ENCODE assay signal across 8 cellular contexts in the genomic region with DNA sequence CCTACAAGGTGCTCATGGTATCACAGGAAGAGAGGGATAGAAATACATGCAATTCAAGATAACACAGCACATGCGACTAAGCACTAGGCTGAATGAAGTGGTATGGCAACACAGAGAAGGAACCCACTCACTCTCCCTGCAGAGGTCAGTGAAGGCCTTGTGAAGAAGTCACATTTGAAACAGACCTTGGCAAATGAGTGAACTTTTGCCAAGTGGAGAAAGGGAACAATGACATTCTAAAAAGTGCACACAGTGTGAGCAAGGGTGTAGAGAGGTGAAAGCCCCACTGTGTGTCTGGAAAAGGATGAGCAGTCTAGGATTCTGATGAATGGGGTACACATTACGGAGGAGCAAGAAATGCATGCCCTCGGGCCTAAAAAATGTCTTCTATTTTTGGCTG. TPM values are rescaled to one million over a fixed set of nuclear protein-coding genes. Genes with fewer than 3 reads are reported as not detected.
DNase-seq lines count a peak whose midpoint lies in the region; ATAC-seq and TF ChIP-seq lines count a peak whose summit lies in the region.

No MANE protein-coding gene starts in this region.

- H3K4me3 ChIP-seq in Panc1 (ENCODE audit: low read depth in 2 of 2, low read length in 2 of 2) = no peak overlapping the region

- BruUV-seq in Panc1 (replicated peaks; lab: Mats Ljungman, UMichigan) = no TSS peak

- no peaks in the 10 kb centered on the region for H3K27me3 Mint-ChIP-seq in activated naive CD4-positive, alpha-beta T cell treated with anti-CD3 and anti-CD28 coated beads, Interleukin-2, amount 10 ng/mL, durations not matched to agents 7 days and 5 days

- POLR2A ChIA-PET in Panc1 (lab: Charles Lee) = no interaction called here

- intact Hi-C loops in Panc1 (cut with micrococcal nuclease; ENCODE audit: unreplicated experiment) = no loop called here

- peak; percentile 17 for TF ChIP-seq CTCF in Panc1 (IDR thresholded peaks at IDR 0.05)

- H3K27ac Mint-ChIP-seq in activated naive CD4-positive, alpha-beta T cell treated with anti-CD3 and anti-CD28 coated beads, Interleukin-2, amount 10 ng/mL, durations not matched to agents 7 days and 5 days = peak overlapping the region; percentile 98

- no peaks in the 10 kb centered on the region for H3K27me3 ChIP-seq in Panc1 (ENCODE audit: control insufficient read depth, insufficient read depth, low read length)

- peaks cover 80% of the 10 kb centered on the region for H3K4me1 Mint-ChIP-seq in activated naive CD4-positive, alpha-beta T cell treated with anti-CD3 and anti-CD28 coated beads, Interleukin-2, amount 10 ng/mL, durations not matched to agents 7 days and 5 days

- H3K36me3 Mint-ChIP-seq in activated naive CD4-positive, alpha-beta T cell treated with anti-CD3 and anti-CD28 coated beads, Interleukin-2, amount 10 ng/mL, durations not matched to agents 7 days and 5 days = peaks cover 72% of the 10 kb centered on the region

- no peaks in the 10 kb centered on the region for H3K9me3 ChIP-seq in Panc1 (ENCODE audit: control insufficient read depth, insufficient read depth, low read depth, low read length)

- peak; percentile 58; the same call in 1 of the 2 replicates for ATAC-seq in Panc1
- ATAC-seq in HG02981 (IDR thresholded peaks at IDR 0.05; ENCODE audit: unreplicated experiment) = no peak
- ATAC-seq in GM19395 (IDR thresholded peaks at IDR 0.05; ENCODE audit: unreplicated experiment) = no peak

- CTCF ChIA-PET in activated naive CD4-positive, alpha-beta T cell treated with anti-CD3 and anti-CD28 coated beads, Interleukin-2, amount 10 ng/mL, durations not matched to agents 7 days and 5 days (lab: Charles Lee) = interaction anchor here (0.9 to 2.3 kb wide), 13 partner anchors 17 to 342 kb away, joined by 3 to 12 read pairs (median 4); partner anchors contain the start of gene KLF7
- CTCF ChIA-PET in Panc1 (lab: Charles Lee) = no interaction called here

- DNase-seq in activated naive CD4-positive, alpha-beta T cell treated with anti-CD3 and anti-CD28 coated beads, Interleukin-2, amount 10 ng/mL, durations not matched to agents 7 days and 5 days = peak; percentile 49
- DNase-seq in activated naive CD4-positive, alpha-beta T cell (lab: John Stamatoyannopoulos, UW) = no peak
- DNase-seq in Panc1 (ENCODE audit: low read depth, low spot score) = no peak
- no peak for DNase-seq in epithelial cell of prostate (ENCODE audit: low read depth, low spot score)
- peak; percentile 85 for DNase-seq in pons (ENCODE audit: low spot score)
- DNase-seq in stimulated activated CD8-positive, alpha-beta memory T cell treated with anti-CD3 and anti-CD28 coated beads, Interleukin-4, amount 100 ng/mL, for 48 hours = no peak

- H3K9me3 Mint-ChIP-seq in activated naive CD4-positive, alpha-beta T cell treated with anti-CD3 and anti-CD28 coated beads, Interleukin-2, amount 10 ng/mL, durations not matched to agents 7 days and 5 days = no peaks in the 10 kb centered on the region

- peak overlapping the region; percentile 68 for H3K4me3 Mint-ChIP-seq in activated naive CD4-positive, alpha-beta T cell treated with anti-CD3 and anti-CD28 coated beads, Interleukin-2, amount 10 ng/mL, durations not matched to agents 7 days and 5 days

- in situ Hi-C loops in Panc1 (cut with HindIII; ENCODE audit: low pct_unique_long_range_greater_than_20kb, low sequenced_read_pairs) = no loop called here

- H3K36me3 ChIP-seq in Panc1 (ENCODE audit: control insufficient read depth, insufficient read depth, low read length) = no peaks in the 10 kb centered on the region

- peaks cover 5% of the 10 kb centered on the region; the same call in 1 of the 2 replicates for H3K4me1 ChIP-seq in Panc1 (ENCODE audit: control insufficient read depth, insufficient read depth, low read length)

- no peak overlapping the region for H3K27ac ChIP-seq in Panc1 (ENCODE audit: low read length)
- H3K27ac ChIP-seq in epithelial cell of prostate = peak overlapping the region; percentile 11

RNA-seq across cellular contexts. Expression of gene KLF7, which starts 23.3 kb away (rescaled TPM):
- 17.1 TPM for total RNA-seq in Panc1 (2021; ENCODE audit: unreplicated experiment)
- polyA plus RNA-seq in Panc1 (2012; ENCODE audit: insufficient read length) = 9.4 TPM

Comparison
In these comparisons a context has a peak if more than half of its experiments do, and no peak if none do; other contexts are left out.
1. DNase-seq: peak in activated naive CD4-positive, alpha-beta T cell treated with anti-CD3 and anti-CD28 coated beads, Interleukin-2, amount 10 ng/mL, durations not matched to agents 7 days and 5 days (single experiment) and pons (single experiment); none in activated naive CD4-positive, alpha-beta T cell (0 of 4), Panc1 (single experiment), epithelial cell of prostate (single experiment) and stimulated activated CD8-positive, alpha-beta memory T cell treated with anti-CD3 and anti-CD28 coated beads, Interleukin-4, amount 100 ng/mL, for 48 hours (single experiment).